Comparison of ENCODE assay signal across 15 cellular contexts in the genomic region with DNA sequence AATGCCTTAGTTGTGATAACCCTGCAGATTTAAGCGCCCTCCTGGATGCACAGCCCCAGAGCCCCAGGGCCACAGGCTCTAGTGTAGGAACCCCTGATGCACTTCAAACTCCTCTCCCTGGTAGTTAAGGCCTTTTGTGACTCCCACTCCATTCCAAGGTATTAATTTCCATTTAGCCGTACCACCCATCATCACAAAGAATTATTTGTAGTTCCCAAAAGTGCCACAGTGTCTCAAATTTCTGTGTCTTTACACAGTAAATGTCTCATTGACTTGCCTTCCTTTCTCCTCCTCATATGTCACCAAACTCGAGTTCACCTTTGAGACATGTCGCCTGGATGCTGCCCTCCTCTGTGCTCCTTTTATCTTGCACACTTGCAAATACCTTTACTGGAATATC. TPM values are rescaled to one million over a fixed set of nuclear protein-coding genes. Genes with fewer than 3 reads are reported as not detected.
"Had no signal": no experiment of that assay in that cellular context is flagged by ENCODE, and none has a peak within 500 bp of the region (broad histone marks: within the 10 kb centered on the region; RNA-seq: fewer than 3 reads in every experiment).

No MANE protein-coding gene starts in this region.

- ATAC-seq: activated CD4-positive, CD25-positive, alpha-beta regulatory T cell treated with anti-CD3 and anti-CD28 coated beads, Interleukin-2, amount 50 U/mL, for 24 hours; esophagus mucosa; left colon; mucosa of descending colon; pancreas had no signal

- H3K27ac Mint-ChIP-seq: activated CD4-positive, alpha-beta memory T cell treated with anti-CD3 and anti-CD28 coated beads, Interleukin-2, amount 10 ng/mL, durations not matched to agents 7 days and 5 days; activated T-helper 2 cell treated with anti-CD3 and anti-CD28 coated beads, Interferon-gamma antibody, Interleukin-2, Interleukin-4, amounts not matched to agents 10 μg/mL and 5 μg/mL and 100 μg/mL, durations not matched to agents 14 hours and 24 hours and 36 hours had no signal

- H3K27me3 Mint-ChIP-seq: activated CD4-positive, alpha-beta memory T cell treated with anti-CD3 and anti-CD28 coated beads, Interleukin-2, amount 10 ng/mL, durations not matched to agents 7 days and 5 days had no signal

- H3K9me3 ChIP-seq: breast epithelium, mucosa of descending colon, pancreas had no signal

- DNase-seq: activated CD4-positive, alpha-beta memory T cell treated with anti-CD3 and anti-CD28 coated beads, Interleukin-2, amount 10 ng/mL, durations not matched to agents 7 days and 5 days; activated CD8-positive, alpha-beta memory T cell treated with anti-CD3 and anti-CD28 coated beads, Interleukin-2, amount 50 U/mL, for 48 hours; aorta; dorsolateral prefrontal cortex; foreskin fibroblast; left colon; mammary epithelial cell; mucosa of descending colon; pancreas; stimulated activated CD4-positive, alpha-beta T cell treated with anti-CD3 and anti-CD28 coated beads, Interleukin-15, amount 100 ng/mL, for 24 hours; stimulated activated CD4-positive, alpha-beta T cell treated with anti-CD3 and anti-CD28 coated beads, Interleukin-4, amount 100 ng/mL, for 24 hours had no signal

- H3K4me3 Mint-ChIP-seq: activated CD4-positive, alpha-beta memory T cell treated with anti-CD3 and anti-CD28 coated beads, Interleukin-2, amount 10 ng/mL, durations not matched to agents 7 days and 5 days had no signal

RNA-seq across cellular contexts. Expression of gene TMEM169, which starts 26.1 kb away (rescaled TPM):
- polyA plus RNA-seq: aorta had no signal
